In genomic region chr10:59878915-59879314, GRCh38 we compare ENCODE assay signal across 1 cellular context.
A peak's percentile ranks its signal among the peaks of the same experiment; 100 is the strongest.
TF ChIP-seq lines count a peak whose summit lies in the region.

No MANE protein-coding gene starts in this region.

TF ChIP-seq in IMR-90, 13 proteins besides CTCF, POLR2A, EP300 and RAD21:
- TF ChIP-seq CEBPB (IDR thresholded peaks at IDR 0.05; ENCODE audit: low read depth, low read length): peak; percentile 94
- TF ChIP-seq FOS (IDR thresholded peaks at IDR 0.05; ENCODE audit: low read depth, low read length): no peak
- no peak for TF ChIP-seq CHD1 (IDR thresholded peaks at IDR 0.05; ENCODE audit: low read depth, low read length)
